Comparison of ENCODE assay signal across 24 cellular contexts in the genomic region with DNA sequence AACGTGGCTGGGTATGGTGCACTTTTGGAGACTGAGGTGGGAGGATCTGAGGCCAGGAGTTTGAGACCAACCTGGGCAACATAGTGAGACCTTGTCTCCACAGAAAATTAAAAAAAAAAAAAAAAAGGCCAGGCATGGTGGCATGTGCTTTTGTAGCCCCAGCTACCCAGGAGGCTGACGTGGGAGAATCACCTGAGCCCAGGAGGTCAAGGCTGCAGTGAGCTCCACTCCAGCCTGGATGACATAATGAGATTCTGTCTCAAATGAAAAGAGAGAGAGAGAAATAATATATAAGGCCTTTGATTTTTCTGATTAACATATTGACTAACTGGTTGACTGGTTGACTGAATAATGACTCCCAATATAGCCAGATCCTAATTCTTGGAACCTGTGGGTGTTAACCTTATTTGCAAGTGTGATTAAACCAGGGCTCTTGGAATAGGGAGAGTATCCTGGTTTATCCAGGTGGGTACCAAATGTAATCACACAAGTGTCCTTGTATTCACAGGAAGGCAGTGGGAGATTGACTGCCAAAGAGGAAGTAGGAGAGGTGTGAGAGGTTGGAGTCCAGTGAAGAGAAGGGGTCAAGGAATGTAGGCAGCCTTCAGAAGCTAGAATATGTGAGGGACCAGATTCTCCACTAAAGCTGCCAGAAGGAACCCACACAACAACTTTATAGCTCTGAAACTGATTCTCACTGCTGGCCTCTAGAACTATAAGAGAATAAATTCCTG. TPM values are rescaled to one million over a fixed set of nuclear protein-coding genes. Genes with fewer than 3 reads are reported as not detected.
DNase-seq lines count a peak whose midpoint lies in the region; ATAC-seq and TF ChIP-seq lines count a peak whose summit lies in the region.
"Had no signal": no experiment of that assay in that cellular context is flagged by ENCODE, and none has a peak within 500 bp of the region (broad histone marks: within the 10 kb centered on the region; RNA-seq: fewer than 3 reads in every experiment).

No MANE protein-coding gene starts in this region.

- peaks cover 72% of the 10 kb centered on the region for H3K4me1 ChIP-seq in CD8-positive, alpha-beta memory T cell (ENCODE audit: insufficient read depth, low read length)
- H3K4me1 ChIP-seq in endodermal cell (ENCODE audit: control insufficient read depth, insufficient read depth, low read length) (peaks cover 4% of the 10 kb centered on the region), neutrophil (ENCODE audit: control insufficient read depth in 1 of 2, insufficient read depth in 1 of 2, low read depth in 1 of 2, low read length in 1 of 2) (peaks cover 7 to 18% of the 10 kb centered on the region in 2 experiments), uterus (peaks cover 5 to 6% of the 10 kb centered on the region in 2 donors)

- H3K27me3 ChIP-seq in CD8-positive, alpha-beta memory T cell (ENCODE audit: insufficient read depth, low read length, poor library complexity, severe bottlenecking) = no peaks in the 10 kb centered on the region
- H3K27me3 ChIP-seq in endodermal cell (ENCODE audit: control insufficient read depth, insufficient read depth, low read length, poor library complexity, severe bottlenecking) (no peaks in the 10 kb centered on the region), neutrophil (no peaks in the 10 kb centered on the region), uterus (no peaks in the 10 kb centered on the region)
- H3K27me3 ChIP-seq: esophagus squamous epithelium, gastroesophageal sphincter had no signal

- no peak overlapping the region for H3K27ac ChIP-seq in CD8-positive, alpha-beta memory T cell (ENCODE audit: low read depth, low read length)
- H3K27ac ChIP-seq in endodermal cell (ENCODE audit: low read depth, low read length) (no peak overlapping the region), neutrophil (peak overlapping the region; percentile 35), uterus (no peak overlapping the region)
- H3K27ac ChIP-seq: esophagus squamous epithelium, gastroesophageal sphincter had no signal

- TF ChIP-seq CTCF in endodermal cell (conservative IDR thresholded peaks at IDR 0.05) = no peak
- TF ChIP-seq CTCF in neutrophil (IDR thresholded peaks at IDR 0.05) = no peak
- no peak for TF ChIP-seq CTCF in uterus (IDR thresholded peaks at IDR 0.05)

- peaks cover 60 to 87% (median 82%) of the 10 kb centered on the region in 3 donors for H3K4me1 Mint-ChIP-seq in CD8-positive, alpha-beta memory T cell
- H3K4me1 Mint-ChIP-seq in T-cell (peaks cover 80 to 81% (median 81%) of the 10 kb centered on the region in 3 donors), endodermal cell (peaks cover 29% of the 10 kb centered on the region)

- POLR2A ChIA-PET in CD8-positive, alpha-beta memory T cell (lab: Charles Lee) = no interaction called here
- POLR2A ChIA-PET in T-cell (lab: Charles Lee) = interaction anchor here in 1 of 2 donors (0.5 to 0.6 kb wide), 2 partner anchors 12 to 21 kb away, joined by 5 read pairs; no protein-coding TSS in a partner anchor

- no peaks in the 10 kb centered on the region for H3K9me3 Mint-ChIP-seq in CD8-positive, alpha-beta memory T cell
- H3K9me3 Mint-ChIP-seq in T-cell = no peaks in the 10 kb centered on the region
- no peaks in the 10 kb centered on the region for H3K9me3 Mint-ChIP-seq in endodermal cell
- H3K9me3 Mint-ChIP-seq: activated naive CD8-positive, alpha-beta T cell treated with anti-CD3 and anti-CD28 coated beads, Interleukin-2, amount 10 ng/mL, durations not matched to agents 7 days and 5 days; activated T-cell treated with anti-CD3 and anti-CD28 coated beads, Interleukin-2, amount 50 U/mL, for 72 hours; nephron progenitor cell had no signal

- H3K27me3 Mint-ChIP-seq in CD8-positive, alpha-beta memory T cell = no peaks in the 10 kb centered on the region
- no peaks in the 10 kb centered on the region for H3K27me3 Mint-ChIP-seq in T-cell
- H3K27me3 Mint-ChIP-seq in endodermal cell (ENCODE audit: insufficient read depth) = no peaks in the 10 kb centered on the region
- H3K27me3 Mint-ChIP-seq: activated naive CD8-positive, alpha-beta T cell treated with anti-CD3 and anti-CD28 coated beads, Interleukin-2, amount 10 ng/mL, durations not matched to agents 7 days and 5 days had no signal

- intact Hi-C loops in uterus (cut with DNase I; ENCODE audit: low total_unique reads) = no loop called here

- no peak for TF ChIP-seq POLR2A in uterus (IDR thresholded peaks at IDR 0.05)

- no peaks in the 10 kb centered on the region for H3K9me3 ChIP-seq in CD8-positive, alpha-beta memory T cell (ENCODE audit: low read length)
- H3K9me3 ChIP-seq in endodermal cell (ENCODE audit: control insufficient read depth, low read length) (no peaks in the 10 kb centered on the region), neutrophil (no peaks in the 10 kb centered on the region), uterus (no peaks in the 10 kb centered on the region)
- H3K9me3 ChIP-seq: esophagus squamous epithelium, gastroesophageal sphincter had no signal

- ATAC-seq in T-cell (replicated peaks in 1 of 4) (no peak), GM19463 (IDR thresholded peaks at IDR 0.05; ENCODE audit: unreplicated experiment) (no peak)
- ATAC-seq: activated T-cell treated with anti-CD3 and anti-CD28 coated beads, Interleukin-2, amount 50 U/mL, for 72 hours; gastroesophageal sphincter; sciatic nerve had no signal

- H3K36me3 Mint-ChIP-seq in CD8-positive, alpha-beta memory T cell = peaks cover 0 to 9% (median 2%) of the 10 kb centered on the region in 3 donors
- peaks cover 15% of the 10 kb centered on the region for H3K36me3 Mint-ChIP-seq in T-cell
- H3K36me3 Mint-ChIP-seq in endodermal cell (ENCODE audit: low read depth) = peaks cover 22% of the 10 kb centered on the region

- H3K9ac ChIP-seq in endodermal cell (ENCODE audit: extremely low read depth, low read length, poor library complexity, severe bottlenecking) = no peak overlapping the region

- H3K4me3 ChIP-seq in CD8-positive, alpha-beta memory T cell (ENCODE audit: low read length) = no peak overlapping the region
- H3K4me3 ChIP-seq in endodermal cell (ENCODE audit: low read length) = no peak overlapping the region
- H3K4me3 ChIP-seq in neutrophil (ENCODE audit: low read depth in 1 of 2, low read length in 1 of 2) = no peak overlapping the region
- no peak overlapping the region for H3K4me3 ChIP-seq in uterus
- H3K4me3 ChIP-seq: esophagus squamous epithelium, gastroesophageal sphincter had no signal

- WGBS in endodermal cell (ENCODE audit: insufficient coverage in 1 of 2, insufficient read length in 1 of 2), 2 experiments = 60 to 94% methylated on average over 1 to 2 of the region's 2 CpGs

- peak overlapping the region; percentile 9 to 82 (median 64) for H3K27ac Mint-ChIP-seq in CD8-positive, alpha-beta memory T cell
- H3K27ac Mint-ChIP-seq in T-cell (peak overlapping the region; percentile 36 to 44), endodermal cell (peak overlapping the region; percentile 58)
- H3K27ac Mint-ChIP-seq: nephron progenitor cell had no signal

- DNase-seq in CD8-positive, alpha-beta memory T cell = no peak
- DNase-seq in T-cell (no peak), endodermal cell (no peak), uterus (no peak), dermis blood vessel endothelial cell (no peak)
- DNase-seq: activated CD4-positive, alpha-beta T cell treated with anti-CD3 and anti-CD28 coated beads for 1 hour; activated naive CD8-positive, alpha-beta T cell treated with anti-CD3 and anti-CD28 coated beads, Interleukin-2, amount 10 ng/mL, durations not matched to agents 7 days and 5 days; activated T-cell treated with anti-CD3 and anti-CD28 coated beads, Interleukin-2, amount 50 U/mL, for 72 hours; COR-L47; DMS79 treated with DMSO at 0.1 percent for 48 hours; effector memory CD4-positive, alpha-beta T cell; esophagus squamous epithelium; kidney; mesenchymal stem cell; NCI-H1092 treated with DMSO at 0.1 percent for 48 hours; NCI-H2029; nephron progenitor cell; OCI-M1; Right ventricle myocardium superior; substantia nigra had no signal

- H3K36me3 ChIP-seq in CD8-positive, alpha-beta memory T cell (ENCODE audit: insufficient read depth, low read length) = peaks cover 3% of the 10 kb centered on the region
- H3K36me3 ChIP-seq in endodermal cell (ENCODE audit: control insufficient read depth, insufficient read depth, low read length) = peaks cover 8% of the 10 kb centered on the region
- no peaks in the 10 kb centered on the region for H3K36me3 ChIP-seq in neutrophil
- no peaks in the 10 kb centered on the region for H3K36me3 ChIP-seq in uterus
- H3K36me3 ChIP-seq: esophagus squamous epithelium, gastroesophageal sphincter had no signal

- CTCF ChIA-PET in CD8-positive, alpha-beta memory T cell (lab: Charles Lee) = no interaction called here
- CTCF ChIA-PET in T-cell (lab: Charles Lee) = interaction anchor here in 1 of 2 donors (0.6 kb wide), 1 partner anchor 169 kb away, joined by 5 read pairs; no protein-coding TSS in a partner anchor

- H3K4me3 Mint-ChIP-seq in CD8-positive, alpha-beta memory T cell = peak overlapping the region in 3 of 7 donors; percentile 11 to 23 (median 22)
- H3K4me3 Mint-ChIP-seq in T-cell (peak overlapping the region in 1 of 3 donors; percentile 37), endodermal cell (no peak overlapping the region)
- H3K4me3 Mint-ChIP-seq: activated naive CD8-positive, alpha-beta T cell treated with anti-CD3 and anti-CD28 coated beads, Interleukin-2, amount 10 ng/mL, durations not matched to agents 7 days and 5 days; activated T-cell treated with anti-CD3 and anti-CD28 coated beads, Interleukin-2, amount 50 U/mL, for 72 hours; nephron progenitor cell had no signal

RNA-seq across cellular contexts. Expression of gene YY1, which starts 12.0 kb away (rescaled TPM):
- 100 to 1,000 TPM; 109 to 116 TPM for total RNA-seq in CD8-positive, alpha-beta memory T cell
- 24.2 TPM for polyA plus RNA-seq in CD8-positive, alpha-beta memory T cell
- total RNA-seq in T-cell (10 to 100 TPM; 67.5 to 86.5 (median 74.2) TPM), endodermal cell (100 to 1,000 TPM in 1 of 2 donors, 10 to 100 TPM in 1; 94.8 to 103 TPM), uterus (10 to 100 TPM; 40.2 to 61.7 (median 53.2) TPM), dermis blood vessel endothelial cell (55.1 and 63.1 TPM in 2 replicates)
- polyA plus RNA-seq in endodermal cell (2013, experiment 1 of 2) = 84.2 TPM
- polyA plus RNA-seq in endodermal cell (2013, experiment 2 of 2) = 82.6 TPM

RNA-seq across cellular contexts. Expression of gene SLC25A29, which starts 55.3 kb away (rescaled TPM):
- total RNA-seq in CD8-positive, alpha-beta memory T cell = 10 to 100 TPM; 10.4 to 10.5 TPM
- polyA plus RNA-seq in CD8-positive, alpha-beta memory T cell = 7.0 TPM
- 10 to 100 TPM in 4 of 5 donors, 1 to 10 TPM in 1; 4.7 to 74.1 (median 33.4) TPM for total RNA-seq in T-cell
- total RNA-seq in endodermal cell = 100 to 1,000 TPM; 234 to 263 TPM
- 114 TPM for polyA plus RNA-seq in endodermal cell (2013, experiment 1 of 2)
- polyA plus RNA-seq in endodermal cell (2013, experiment 2 of 2) = 95.7 TPM
- 100 to 1,000 TPM in 1 of 4 donors, 10 to 100 TPM in 3; 16.2 to 850 (median 60.1) TPM for total RNA-seq in uterus
- total RNA-seq in dermis blood vessel endothelial cell = 86.2 and 145 TPM in 2 replicates
